9 cellular contexts compared by ENCODE assay signal in the genomic region with DNA sequence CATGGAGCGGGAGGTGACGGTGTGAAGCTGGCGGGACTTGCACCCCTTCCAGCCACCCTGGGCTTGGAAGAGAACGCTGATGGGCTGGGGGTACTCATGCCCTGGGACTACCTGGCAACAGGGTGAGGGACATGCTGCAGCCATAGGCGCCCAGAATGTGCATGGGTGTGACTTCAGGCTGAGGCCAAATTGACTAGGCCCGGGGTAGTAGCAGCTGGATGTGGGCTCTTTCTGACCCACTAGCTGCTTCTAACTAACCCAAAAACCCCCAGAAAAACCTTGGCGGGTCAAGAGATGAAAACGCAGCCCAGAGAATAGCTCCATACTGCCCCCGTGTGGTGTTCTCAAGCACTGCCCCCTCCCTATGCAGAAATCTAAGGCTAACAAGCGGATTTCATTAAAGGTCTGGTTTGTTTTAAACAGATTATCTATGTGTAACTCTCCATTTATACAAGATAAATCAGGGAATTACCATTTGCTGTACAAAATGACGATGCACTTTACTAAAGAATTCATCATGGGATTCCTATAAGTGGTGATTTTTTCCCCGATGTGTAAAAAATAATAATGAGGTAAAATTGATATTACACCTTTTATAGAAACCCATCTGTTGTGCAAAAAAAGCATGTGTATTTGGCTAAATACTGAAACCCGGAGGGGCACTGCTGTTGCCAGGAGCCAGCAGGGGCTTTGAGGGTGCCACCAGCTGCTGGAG. TPM values are rescaled to one million over a fixed set of nuclear protein-coding genes. Genes with fewer than 3 reads are reported as not detected.
DNase-seq lines count a peak whose midpoint lies in the region; ATAC-seq and TF ChIP-seq lines count a peak whose summit lies in the region.
"Had no signal": no experiment of that assay in that cellular context is flagged by ENCODE, and none has a peak within 500 bp of the region (broad histone marks: within the 10 kb centered on the region; RNA-seq: fewer than 3 reads in every experiment).

No MANE protein-coding gene starts in this region.

- H2BK120ac ChIP-seq in neuronal stem cell (ENCODE audit: low read depth, low read length) = peak overlapping the region; percentile 23

- peak overlapping the region; percentile 86 for H3K14ac ChIP-seq in neuronal stem cell (ENCODE audit: low read length)

- H3K4me2 ChIP-seq in neuronal stem cell (ENCODE audit: insufficient read depth, low read length, poor library complexity, severe bottlenecking) = peak overlapping the region; percentile 46

- peak overlapping the region; percentile 93 for H3K18ac ChIP-seq in neuronal stem cell (ENCODE audit: low read length)

- H3K4me1 ChIP-seq in esophagus squamous epithelium (peaks cover 35 to 64% (median 42%) of the 10 kb centered on the region in 3 donors), neuronal stem cell (ENCODE audit: control insufficient read depth in 2 of 2, insufficient read depth in 1 of 2, low read depth in 1 of 2, low read length in 2 of 2) (peaks cover 37 to 40% of the 10 kb centered on the region in 2 donors)

- H2AK5ac ChIP-seq in neuronal stem cell (ENCODE audit: low read depth, low read length) = peak overlapping the region; percentile 93

- no peak overlapping the region for H4K8ac ChIP-seq in neuronal stem cell (ENCODE audit: low read depth, low read length)

- peak overlapping the region; percentile 99 for H2BK12ac ChIP-seq in neuronal stem cell (ENCODE audit: low read length)

- DNase-seq in AG04449 (ENCODE audit: low read depth, low spot score) (no peak), GM12865 (ENCODE audit: low read depth) (peak; percentile 70), NCI-H446 (lab: John Stamatoyannopoulos, UW) (peak; percentile 8 to 47), activated T-cell treated with anti-CD3 and anti-CD28 coated beads for 1 hour (ENCODE audit: low read depth) (peak; percentile 49), esophagus squamous epithelium (lab: John Stamatoyannopoulos, UW) (no peak), neuronal stem cell (ENCODE audit: low spot score) (peak; percentile 70), SHP77 (lab: John Stamatoyannopoulos, UW) (no peak)

- H3K27ac ChIP-seq in esophagus squamous epithelium (no peak overlapping the region), neuronal stem cell (replicated peaks; ENCODE audit: low read length) (peak overlapping the region; percentile 5)

- H2BK15ac ChIP-seq in neuronal stem cell (ENCODE audit: low read length) = peak overlapping the region; percentile 80

- CTCF ChIA-PET in AG04449 (lab: Yijun Ruan, JAX) = interaction anchor here (0.6 to 9.7 kb wide), 33 partner anchors 8 to 160 kb away, joined by 3 to 130 read pairs (median 3); a partner anchor contains a TSS

- H3K4ac ChIP-seq in neuronal stem cell (ENCODE audit: low read length) = peak overlapping the region; percentile 32

- H3K4me3 ChIP-seq in AG04449 (ENCODE audit: low read depth, low read length) (peak overlapping the region; percentile 43; the same call in 1 of the 2 replicates), GM12865 (ENCODE audit: low read depth, low read length) (no peak overlapping the region), esophagus squamous epithelium (no peak overlapping the region), neuronal stem cell (ENCODE audit: low read length in 2 of 2) (no peak overlapping the region)

- H4K91ac ChIP-seq in neuronal stem cell (ENCODE audit: low read depth, low read length, poor library complexity) = no peak overlapping the region

- H2AFZ ChIP-seq in neuronal stem cell (ENCODE audit: low read length) = peak overlapping the region; percentile 18

- intact Hi-C loops in esophagus squamous epithelium (cut with DNase I) = no loop called here

- 36 to 40% methylated on average over 10 to 13 of the region's 13 CpGs for WGBS in esophagus squamous epithelium, 2 donors
- no CpG with 5 or more reads among the region's 13 CpGs for WGBS in neuronal stem cell (ENCODE audit: extremely low coverage in 2 of 2, insufficient read length in 2 of 2, insufficient replicate concordance in 1 of 2), 2 donors

- ATAC-seq in HG03442 (IDR thresholded peaks at IDR 0.05; ENCODE audit: unreplicated experiment) = no peak
- ATAC-seq: right cardiac atrium had no signal

- H3K9ac ChIP-seq in neuronal stem cell (ENCODE audit: low read depth, low read length, poor library complexity) = peak overlapping the region; percentile 80

- peaks cover 0 to 31% (median 0%) of the 10 kb centered on the region in 3 donors for H3K36me3 ChIP-seq in esophagus squamous epithelium
- H3K36me3 ChIP-seq in neuronal stem cell (replicated peaks in 1 of 2; ENCODE audit: control insufficient read depth in 2 of 2, insufficient read depth in 2 of 2, low read length in 2 of 2) = peaks cover 8 to 36% of the 10 kb centered on the region in 2 donors

- peak overlapping the region; percentile 58 for H2BK5ac ChIP-seq in neuronal stem cell (ENCODE audit: low read length)

- TF ChIP-seq CTCF in AG04449 (IDR thresholded peaks at IDR 0.05; ENCODE audit: insufficient read depth, low read length, missing control alignments) (peak; percentile 76), GM12865 (IDR thresholded peaks at IDR 0.05; ENCODE audit: insufficient read depth, low read depth, low read length, missing control alignments) (peak; percentile 83), esophagus squamous epithelium (IDR thresholded peaks at IDR 0.05) (peak; percentile 58 to 89 (median 78))

- H3K9me3 ChIP-seq in esophagus squamous epithelium = no peaks in the 10 kb centered on the region
- H3K9me3 ChIP-seq in neuronal stem cell (replicated peaks in 1 of 2; ENCODE audit: control insufficient read depth in 2 of 2, insufficient read depth in 1 of 2, low read depth in 1 of 2, low read length in 2 of 2) = no peaks in the 10 kb centered on the region

- POLR2A ChIA-PET in AG04449 (lab: Yijun Ruan, JAX) = no interaction called here

- H3K23ac ChIP-seq in neuronal stem cell (ENCODE audit: low read depth, low read length, poor library complexity) = peak overlapping the region; percentile 61

- TF ChIP-seq POLR2A in esophagus squamous epithelium (IDR thresholded peaks at IDR 0.05) = no peak

- H3K27me3 ChIP-seq in esophagus squamous epithelium (peaks cover 0 to 47% (median 0%) of the 10 kb centered on the region in 4 donors), neuronal stem cell (ENCODE audit: control insufficient read depth in 3 of 3, insufficient read depth in 3 of 3, low read depth in 1 of 3, low read length in 3 of 3) (peaks cover 0 to 22% (median 0%) of the 10 kb centered on the region in 3 experiments)

- peaks cover 3% of the 10 kb centered on the region for H3K79me1 ChIP-seq in neuronal stem cell (ENCODE audit: low read depth, low read length)

RNA-seq across cellular contexts. Expression of a gene that starts 4.2 kb away (rescaled TPM):
- total RNA-seq in esophagus squamous epithelium = 10 to 100 TPM in 1 of 4 donors, 1 to 10 TPM in 3; 2.5 to 11.6 (median 6.3) TPM
- polyA plus RNA-seq in neuronal stem cell (2013, experiment 1 of 2) = 32.4 TPM
- 33.6 TPM for polyA plus RNA-seq in neuronal stem cell (2013, experiment 2 of 2)

RNA-seq across cellular contexts. Expression of a gene that starts 12.0 kb away (rescaled TPM):
- 10 to 100 TPM; 21.8 to 23.5 (median 22.3) TPM for total RNA-seq in esophagus squamous epithelium
- polyA plus RNA-seq in neuronal stem cell (2013, experiment 1 of 2) = 8.2 TPM
- 8.7 TPM for polyA plus RNA-seq in neuronal stem cell (2013, experiment 2 of 2)

RNA-seq across cellular contexts. Expression of a gene that starts 17.3 kb away (rescaled TPM):
- total RNA-seq in esophagus squamous epithelium = 10 to 100 TPM; 27.0 to 44.7 (median 40.5) TPM
- polyA plus RNA-seq in neuronal stem cell (2013, experiment 1 of 2) = 19.4 TPM
- 19.4 TPM for polyA plus RNA-seq in neuronal stem cell (2013, experiment 2 of 2)

RNA-seq across cellular contexts. Expression of a gene that starts 34.0 kb away (rescaled TPM):
- total RNA-seq in esophagus squamous epithelium = not detected
- polyA plus RNA-seq in neuronal stem cell (2013, experiment 1 of 2) = not detected
- not detected for polyA plus RNA-seq in neuronal stem cell (2013, experiment 2 of 2)
- total RNA-seq: right cardiac atrium had no signal
- polyA plus RNA-seq: right cardiac atrium had no signal

RNA-seq across cellular contexts. Expression of a gene that starts 57.3 kb away (rescaled TPM):
- not detected for total RNA-seq in esophagus squamous epithelium
- polyA plus RNA-seq in neuronal stem cell (2013, experiment 1 of 2) = not detected
- not detected for polyA plus RNA-seq in neuronal stem cell (2013, experiment 2 of 2)

Comparison
In these comparisons a context has a peak if more than half of its experiments do, and no peak if none do; other contexts are left out.
1. DNase-seq: peak in GM12865 (single experiment), NCI-H446 (2 of 2), activated T-cell treated with anti-CD3 and anti-CD28 coated beads for 1 hour (single experiment) and neuronal stem cell (single experiment); none in AG04449 (single experiment), esophagus squamous epithelium (single experiment) and SHP77 (0 of 2).
2. Peak in every context shown above with its lines, with median percentiles within 50 percentile points of each other: CTCF ChIP-seq.